ENCODE assay signal across 8 cellular contexts in the genomic region with DNA sequence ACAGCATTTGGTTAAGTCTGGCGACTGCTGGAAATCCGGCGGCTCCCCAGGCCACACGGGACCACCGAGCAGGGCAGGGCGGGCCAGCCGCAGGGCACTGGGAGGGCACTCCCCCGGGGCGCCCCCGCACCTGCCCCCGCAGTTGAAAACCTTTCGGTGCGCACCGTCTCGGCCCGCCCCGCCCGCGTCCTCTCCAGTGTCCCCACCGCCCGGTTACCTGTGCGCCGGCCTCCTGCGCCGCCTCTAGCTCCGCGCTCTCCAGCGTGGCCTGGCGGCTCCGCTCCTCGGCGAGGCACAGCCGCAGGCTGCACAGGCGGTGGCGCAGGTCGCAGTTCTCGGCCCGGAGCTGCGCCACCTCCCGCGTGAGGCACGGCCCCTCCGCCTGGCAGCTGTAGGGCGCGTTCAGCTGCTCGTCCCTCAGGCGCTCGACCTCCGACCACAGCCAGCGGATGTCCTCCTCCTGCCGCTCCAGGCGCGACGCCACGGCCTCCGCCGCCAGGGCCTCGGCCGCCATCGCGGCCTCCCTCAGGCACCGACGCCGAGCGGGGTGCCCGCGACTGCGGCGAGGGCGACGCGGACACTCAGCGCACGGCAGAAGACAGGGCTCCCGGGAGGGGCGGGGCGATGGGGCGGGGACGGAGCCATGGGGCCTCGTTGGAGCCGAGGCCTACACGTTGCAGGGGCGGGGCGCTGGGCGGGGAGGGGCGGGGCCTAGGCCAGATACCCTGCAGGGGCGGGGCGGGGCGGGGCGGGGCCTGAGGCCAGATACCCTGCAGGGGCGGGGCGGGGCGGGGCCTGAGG. TPM values are rescaled to one million over a fixed set of nuclear protein-coding genes. Genes with fewer than 3 reads are reported as not detected.
DNase-seq lines count a peak whose midpoint lies in the region; ATAC-seq and TF ChIP-seq lines count a peak whose summit lies in the region.

A gene (minus strand): TSS at position 600 of the 801 bp plus-strand sequence. CDS start 86 bp downstream, at position 514.

- ATAC-seq in GM18909 (IDR thresholded peaks at IDR 0.05; ENCODE audit: poor library complexity, unreplicated experiment), result peak; percentile 86
- ATAC-seq in HG03159 (IDR thresholded peaks at IDR 0.05; ENCODE audit: unreplicated experiment), result peak; percentile 87
- ATAC-seq in activated CD4-positive, CD25-positive, alpha-beta regulatory T cell treated with anti-CD3 and anti-CD28 coated beads, Interleukin-2, amount 50 U/mL, for 24 hours, result peak; percentile 94 to 95

- DNase-seq in AG10803 (ENCODE audit: low read depth), result peak; percentile 87
- DNase-seq in NCI-H446 (lab: John Stamatoyannopoulos, UW), result peak; percentile 46 to 87
- peak; percentile 98 for DNase-seq in cerebellum (ENCODE audit: low spot score)
- peak; percentile 64 for DNase-seq in kidney glomerular epithelial cell (lab: John Stamatoyannopoulos, UW)
- DNase-seq in stimulated activated CD4-positive, alpha-beta T cell treated with anti-CD3 and anti-CD28 coated beads, Interleukin-1b, Interleukin-23, amount 100 ng/mL, for 1 hour (ENCODE audit: low read depth in 2 of 2), result peak; percentile 91 to 98

- peak within 1 kb of the TSS; percentile 67 for H3K4me3 ChIP-seq in AG10803 (ENCODE audit: low read length)

- TF ChIP-seq CTCF in AG10803 (conservative IDR thresholded peaks at IDR 0.05; ENCODE audit: low read length), result no peak

RNA-seq across cellular contexts. Expression of the gene that starts here (rescaled TPM):
- 21.0 TPM for total RNA-seq in cerebellum

Comparison
In these comparisons a context has a peak if more than half of its experiments do, and no peak if none do; other contexts are left out.
1. Peak in every context shown above with its lines: DNase-seq, ATAC-seq and H3K4me3 ChIP-seq.